ENCODE assay signal across 9 cellular contexts in genomic region chr6:36441307-36441894, GRCh38. TPM values are rescaled to one million over a fixed set of nuclear protein-coding genes. Genes with fewer than 3 reads are reported as not detected.
DNase-seq lines count a peak whose midpoint lies in the region; ATAC-seq and FAIRE-seq lines count a peak whose summit lies in the region.
"Had no signal": no experiment of that assay in that cellular context is flagged by ENCODE, and none has a peak within 500 bp of the region (broad histone marks: within the 10 kb centered on the region; RNA-seq: fewer than 3 reads in every experiment).

No MANE protein-coding gene starts in this region.

- peak; percentile 81 for DNase-seq in CMK (ENCODE audit: low read depth)
- peak; percentile 88 for DNase-seq in KG1 (lab: John Stamatoyannopoulos, UW)
- DNase-seq in RCC 7860 (ENCODE audit: low spot score), result peak; percentile 93
- peak; percentile 78 for DNase-seq in activated T-helper 1 cell treated with anti-CD3 and anti-CD28 coated beads, Interleukin-12 subunit alpha, Interleukin-12 subunit beta, Interleukin-2, Interleukin-4 antibody, amounts not matched to agents 30 ng/mL and 10 ng/mL and 1 ng/mL, durations not matched to agents 14 hours and 24 hours and 36 hours (ENCODE audit: low spot score)
- DNase-seq in fibroblast of gingiva (ENCODE audit: low read depth), result peak; percentile 99
- DNase-seq in naive thymus-derived CD8-positive, alpha-beta T cell, result peak; percentile 43 to 89 (median 68)

- intact Hi-C loops in activated T-helper 1 cell treated with anti-CD3 and anti-CD28 coated beads, Interleukin-12 subunit alpha, Interleukin-12 subunit beta, Interleukin-2, Interleukin-4 antibody, amounts not matched to agents 30 ng/mL and 10 ng/mL and 1 ng/mL, durations not matched to agents 14 hours and 24 hours and 36 hours (cut with micrococcal nuclease), result loop anchor here (1.0 to 5.0 kb wide), 4 partner anchors 18 to 319 kb away; no protein-coding TSS in a partner anchor

- peak; percentile 71 for FAIRE-seq in RCC 7860 (lab: Jason Lieb, UNC)

- H3K27me3 Mint-ChIP-seq in activated T-helper 1 cell treated with anti-CD3 and anti-CD28 coated beads, Interleukin-12 subunit alpha, Interleukin-12 subunit beta, Interleukin-2, Interleukin-4 antibody, amounts not matched to agents 30 ng/mL and 10 ng/mL and 1 ng/mL, durations not matched to agents 14 hours and 24 hours and 36 hours (ENCODE audit: insufficient read depth), result no peaks in the 10 kb centered on the region
- H3K27me3 Mint-ChIP-seq in naive thymus-derived CD8-positive, alpha-beta T cell, result no peaks in the 10 kb centered on the region
- no peaks in the 10 kb centered on the region for H3K27me3 Mint-ChIP-seq in stimulated activated memory B cell treated with anti-CD40 and anti-IgM and Interleukin-4, amounts not matched to agents 10 μg/mL and 1 μg/mL and 100 μg/mL, for 72 hours

- peak overlapping the region; percentile 78 for H3K4me3 Mint-ChIP-seq in activated T-helper 1 cell treated with anti-CD3 and anti-CD28 coated beads, Interleukin-12 subunit alpha, Interleukin-12 subunit beta, Interleukin-2, Interleukin-4 antibody, amounts not matched to agents 30 ng/mL and 10 ng/mL and 1 ng/mL, durations not matched to agents 14 hours and 24 hours and 36 hours
- H3K4me3 Mint-ChIP-seq in naive thymus-derived CD8-positive, alpha-beta T cell, result peak overlapping the region; percentile 46 to 79 (median 66)
- peak overlapping the region; percentile 39 for H3K4me3 Mint-ChIP-seq in stimulated activated memory B cell treated with anti-CD40 and anti-IgM and Interleukin-4, amounts not matched to agents 10 μg/mL and 1 μg/mL and 100 μg/mL, for 72 hours

- POLR2A ChIA-PET in naive thymus-derived CD8-positive, alpha-beta T cell (lab: Charles Lee), result interaction anchor here (0.9 to 2.6 kb wide), 4 partner anchors 18 to 238 kb away, joined by 3 to 7 read pairs (median 4); partner anchors contain the start of gene SRSF3

- peaks cover 6% of the 10 kb centered on the region for H3K36me3 Mint-ChIP-seq in activated T-helper 1 cell treated with anti-CD3 and anti-CD28 coated beads, Interleukin-12 subunit alpha, Interleukin-12 subunit beta, Interleukin-2, Interleukin-4 antibody, amounts not matched to agents 30 ng/mL and 10 ng/mL and 1 ng/mL, durations not matched to agents 14 hours and 24 hours and 36 hours (ENCODE audit: low read depth)
- no peaks in the 10 kb centered on the region for H3K36me3 Mint-ChIP-seq in naive thymus-derived CD8-positive, alpha-beta T cell
- no peaks in the 10 kb centered on the region for H3K36me3 Mint-ChIP-seq in stimulated activated memory B cell treated with anti-CD40 and anti-IgM and Interleukin-4, amounts not matched to agents 10 μg/mL and 1 μg/mL and 100 μg/mL, for 72 hours

- H3K9me3 Mint-ChIP-seq in activated T-helper 1 cell treated with anti-CD3 and anti-CD28 coated beads, Interleukin-12 subunit alpha, Interleukin-12 subunit beta, Interleukin-2, Interleukin-4 antibody, amounts not matched to agents 30 ng/mL and 10 ng/mL and 1 ng/mL, durations not matched to agents 14 hours and 24 hours and 36 hours, result no peaks in the 10 kb centered on the region
- H3K9me3 Mint-ChIP-seq in naive thymus-derived CD8-positive, alpha-beta T cell, result no peaks in the 10 kb centered on the region
- H3K9me3 Mint-ChIP-seq in stimulated activated memory B cell treated with anti-CD40 and anti-IgM and Interleukin-4, amounts not matched to agents 10 μg/mL and 1 μg/mL and 100 μg/mL, for 72 hours, result no peaks in the 10 kb centered on the region

- peak; percentile 62 for ATAC-seq in GM21447 (IDR thresholded peaks at IDR 0.05; ENCODE audit: unreplicated experiment)
- peak; percentile 57 to 71 for ATAC-seq in naive thymus-derived CD8-positive, alpha-beta T cell
- ATAC-seq in stimulated activated memory B cell treated with anti-CD40 and anti-IgM and Interleukin-4, amounts not matched to agents 10 μg/mL and 1 μg/mL and 100 μg/mL, for 72 hours, result peak; percentile 73

- peak overlapping the region; percentile 95 for H3K27ac Mint-ChIP-seq in activated T-helper 1 cell treated with anti-CD3 and anti-CD28 coated beads, Interleukin-12 subunit alpha, Interleukin-12 subunit beta, Interleukin-2, Interleukin-4 antibody, amounts not matched to agents 30 ng/mL and 10 ng/mL and 1 ng/mL, durations not matched to agents 14 hours and 24 hours and 36 hours
- peak overlapping the region; percentile 88 to 98 (median 92) for H3K27ac Mint-ChIP-seq in naive thymus-derived CD8-positive, alpha-beta T cell
- peak overlapping the region; percentile 95 for H3K27ac Mint-ChIP-seq in stimulated activated memory B cell treated with anti-CD40 and anti-IgM and Interleukin-4, amounts not matched to agents 10 μg/mL and 1 μg/mL and 100 μg/mL, for 72 hours

- H3K4me1 Mint-ChIP-seq in activated T-helper 1 cell treated with anti-CD3 and anti-CD28 coated beads, Interleukin-12 subunit alpha, Interleukin-12 subunit beta, Interleukin-2, Interleukin-4 antibody, amounts not matched to agents 30 ng/mL and 10 ng/mL and 1 ng/mL, durations not matched to agents 14 hours and 24 hours and 36 hours (ENCODE audit: low read depth), result peaks cover 43% of the 10 kb centered on the region
- peaks cover 15 to 46% (median 35%) of the 10 kb centered on the region in 4 donors for H3K4me1 Mint-ChIP-seq in naive thymus-derived CD8-positive, alpha-beta T cell
- peaks cover 30% of the 10 kb centered on the region for H3K4me1 Mint-ChIP-seq in stimulated activated memory B cell treated with anti-CD40 and anti-IgM and Interleukin-4, amounts not matched to agents 10 μg/mL and 1 μg/mL and 100 μg/mL, for 72 hours

RNA-seq across cellular contexts. Expression of gene PXT1, which starts 1.3 kb away (rescaled TPM):
- total RNA-seq in activated T-helper 1 cell treated with anti-CD3 and anti-CD28 coated beads, Interleukin-12 subunit alpha, Interleukin-12 subunit beta, Interleukin-2, Interleukin-4 antibody, amounts not matched to agents 30 ng/mL and 10 ng/mL and 1 ng/mL, durations not matched to agents 14 hours and 24 hours and 36 hours, result 0.16 and 0.29 TPM in 2 replicates
- total RNA-seq in naive thymus-derived CD8-positive, alpha-beta T cell, result under 1 TPM; 0.16 to 0.41 TPM
- not detected for polyA plus RNA-seq in naive thymus-derived CD8-positive, alpha-beta T cell
- total RNA-seq: subcutaneous adipose tissue had no signal

RNA-seq across cellular contexts. Expression of gene KCTD20, which starts 1.4 kb away (rescaled TPM):
- total RNA-seq in activated T-helper 1 cell treated with anti-CD3 and anti-CD28 coated beads, Interleukin-12 subunit alpha, Interleukin-12 subunit beta, Interleukin-2, Interleukin-4 antibody, amounts not matched to agents 30 ng/mL and 10 ng/mL and 1 ng/mL, durations not matched to agents 14 hours and 24 hours and 36 hours, result 62.4 and 62.8 TPM in 2 replicates
- total RNA-seq in naive thymus-derived CD8-positive, alpha-beta T cell, result 10 to 100 TPM; 35.1 to 35.2 TPM
- polyA plus RNA-seq in naive thymus-derived CD8-positive, alpha-beta T cell, result 10 to 100 TPM; 25.0 to 31.5 (median 31.3) TPM

RNA-seq across cellular contexts. Expression of gene ETV7, which starts 53.9 kb away (rescaled TPM):
- total RNA-seq in activated T-helper 1 cell treated with anti-CD3 and anti-CD28 coated beads, Interleukin-12 subunit alpha, Interleukin-12 subunit beta, Interleukin-2, Interleukin-4 antibody, amounts not matched to agents 30 ng/mL and 10 ng/mL and 1 ng/mL, durations not matched to agents 14 hours and 24 hours and 36 hours, result 0.47 and 0.88 TPM in 2 replicates
- total RNA-seq in naive thymus-derived CD8-positive, alpha-beta T cell, result not detected
- under 1 TPM in 2 of 3 donors, not detected in 1; 0.60 to 0.70 TPM for polyA plus RNA-seq in naive thymus-derived CD8-positive, alpha-beta T cell

Comparison
In these comparisons a context has a peak if more than half of its experiments do, and no peak if none do; other contexts are left out.
1. Peak in every context shown above with its lines: DNase-seq and ATAC-seq.